ENCODE assay signal across 10 cellular contexts in genomic region chr2:29014331-29014730, GRCh38. TPM values are rescaled to one million over a fixed set of nuclear protein-coding genes. Genes with fewer than 3 reads are reported as not detected.
DNase-seq lines count a peak whose midpoint lies in the region; ATAC-seq, FAIRE-seq and TF ChIP-seq lines count a peak whose summit lies in the region.
"Had no signal": no experiment of that assay in that cellular context is flagged by ENCODE, and none has a peak within 500 bp of the region (broad histone marks: within the 10 kb centered on the region; RNA-seq: fewer than 3 reads in every experiment).

No MANE protein-coding gene starts in this region.

- CTCF ChIA-PET in endothelial cell of umbilical vein (lab: Charles Lee), result no interaction called here

- FAIRE-seq in endothelial cell of umbilical vein (lab: Jason Lieb, UNC), result no peak
- FAIRE-seq: islet of Langerhans had no signal

- H3K4me1 ChIP-seq in endothelial cell of umbilical vein (ENCODE audit: control insufficient read depth, extremely low read depth, insufficient read depth, low read length), result peaks cover 3% of the 10 kb centered on the region

- intact Hi-C loops in endothelial cell of umbilical vein (cut with micrococcal nuclease), result no loop called here

- POLR2A ChIA-PET in endothelial cell of umbilical vein (lab: Charles Lee), result no interaction called here

- H3K27ac Mint-ChIP-seq in T-helper 17 cell, result peak overlapping the region; percentile 100

- H3K36me3 Mint-ChIP-seq in T-helper 17 cell (ENCODE audit: low read depth), result no peaks in the 10 kb centered on the region

- H3K27me3 ChIP-seq in endothelial cell of umbilical vein (ENCODE audit: control insufficient read depth in 2 of 2, insufficient read depth in 2 of 2, low read length in 2 of 2), result peaks cover 0 to 2% of the 10 kb centered on the region in 2 experiments

- peak; percentile 5 for ATAC-seq in GM19023 (IDR thresholded peaks at IDR 0.05; ENCODE audit: unreplicated experiment)
- no peak for ATAC-seq in T-helper 17 cell
- ATAC-seq in GM21786 (IDR thresholded peaks at IDR 0.05; ENCODE audit: unreplicated experiment), result no peak
- ATAC-seq in HG03469 (IDR thresholded peaks at IDR 0.05; ENCODE audit: unreplicated experiment), result no peak

- DNase-seq in T-helper 17 cell (no peak), endothelial cell of umbilical vein (ENCODE audit: low read depth, low spot score) (no peak), NCI-H1436 treated with DMSO at 0.1 percent for 48 hours (lab: John Stamatoyannopoulos, UW) (no peak), NCI-H526 treated with DMSO at 0.1 percent for 48 hours (lab: John Stamatoyannopoulos, UW) (no peak)
- peak; percentile 17 for DNase-seq in stimulated activated CD4-positive, alpha-beta T cell treated with anti-CD3 and anti-CD28 coated beads, Interleukin-12 subunit alpha, Interleukin-12 subunit beta, amount 100 ng/mL, for 4 hours
- DNase-seq: NCI-H1105 treated with DMSO at 0.1 percent for 48 hours had no signal

- H3K36me3 ChIP-seq in endothelial cell of umbilical vein (ENCODE audit: control insufficient read depth in 2 of 2, extremely low read depth in 1 of 2, insufficient read depth in 2 of 2, low read length in 2 of 2), result no peaks in the 10 kb centered on the region

- H2AFZ ChIP-seq in endothelial cell of umbilical vein (ENCODE audit: low read depth, low read length), result peak overlapping the region; percentile 16

- peak overlapping the region; percentile 90 for H3K4me3 Mint-ChIP-seq in T-helper 17 cell

- no peak overlapping the region for H3K27ac ChIP-seq in endothelial cell of umbilical vein (ENCODE audit: insufficient read depth, low read depth, low read length)

- H3K79me2 ChIP-seq in endothelial cell of umbilical vein (ENCODE audit: control insufficient read depth, insufficient read depth, low read length), result no peaks in the 10 kb centered on the region

- peaks cover 64% of the 10 kb centered on the region for H3K4me1 Mint-ChIP-seq in T-helper 17 cell

- no peak for TF ChIP-seq POLR2A in endothelial cell of umbilical vein (IDR thresholded peaks at IDR 0.05; ENCODE audit: low read depth, low read length)

- H3K27me3 Mint-ChIP-seq in T-helper 17 cell, result no peaks in the 10 kb centered on the region

- dilution Hi-C loops in endothelial cell of umbilical vein (cut with MboI; ENCODE audit: extremely low pct_ligation_motif_present, low sequenced_read_pairs), result no loop called here

- H3K4me2 ChIP-seq in endothelial cell of umbilical vein (ENCODE audit: insufficient read depth, low read length), result no peak overlapping the region

- no peak overlapping the region for H3K9ac ChIP-seq in endothelial cell of umbilical vein (replicated peaks; ENCODE audit: extremely low read depth, insufficient read depth, low read length)

- no peak for TF ChIP-seq CTCF in endothelial cell of umbilical vein (IDR thresholded peaks at IDR 0.05; ENCODE audit: extremely low read depth in 1 of 2, insufficient read depth in 1 of 2, low read depth in 1 of 2, low read length in 2 of 2)

- no TSS peak for BruUV-seq in endothelial cell of umbilical vein (replicated peaks; lab: Mats Ljungman, UMichigan)

- no peaks in the 10 kb centered on the region for H3K9me3 ChIP-seq in T-helper 17 cell (ENCODE audit: control insufficient read depth, low read length, poor library complexity, severe bottlenecking)
- H3K9me3 ChIP-seq in endothelial cell of umbilical vein (replicated peaks; ENCODE audit: control insufficient read depth, insufficient read depth, low read length), result no peaks in the 10 kb centered on the region

- no peak overlapping the region for H3K4me3 ChIP-seq in endothelial cell of umbilical vein (replicated peaks in 1 of 3; ENCODE audit: insufficient read depth in 1 of 3, low read depth in 1 of 3, low read length in 3 of 3)

- H4K20me1 ChIP-seq in endothelial cell of umbilical vein (replicated peaks; ENCODE audit: control insufficient read depth, extremely low read depth, insufficient read depth, low read length), result no peaks in the 10 kb centered on the region

- H3K9me1 ChIP-seq in endothelial cell of umbilical vein (replicated peaks; ENCODE audit: control insufficient read depth, extremely low read depth, insufficient read depth, low read length), result no peaks in the 10 kb centered on the region

TF ChIP-seq in endothelial cell of umbilical vein, 7 proteins besides CTCF, POLR2A, EP300 and RAD21:
- no peak for TF ChIP-seq POLR2AphosphoS5 (IDR thresholded peaks at IDR 0.05; ENCODE audit: insufficient read depth, low read depth, low read length)
- TF ChIP-seq MAX (IDR thresholded peaks at IDR 0.05; ENCODE audit: insufficient read depth, insufficient read length), result no peak
- TF ChIP-seq EZH2 (IDR thresholded peaks at IDR 0.05; ENCODE audit: borderline replicate concordance, low read depth, low read length, severe bottlenecking), result no peak
- TF ChIP-seq GATA2 (IDR thresholded peaks at IDR 0.05; ENCODE audit: insufficient read depth, insufficient read length, low read depth, low read length), result no peak
- TF ChIP-seq JUN (IDR thresholded peaks at IDR 0.05; ENCODE audit: borderline replicate concordance, insufficient read depth, insufficient read length, low read depth), result no peak
- TF ChIP-seq FOS (IDR thresholded peaks at IDR 0.05; ENCODE audit: borderline replicate concordance, insufficient read depth, low read length), result no peak
- TF ChIP-seq MYC (IDR thresholded peaks at IDR 0.05; ENCODE audit: low read depth, low read length), result no peak

RNA-seq across cellular contexts. Expression of gene TOGARAM2, which starts 33.2 kb away (rescaled TPM):
- total RNA-seq in T-helper 17 cell (1 to 10 TPM; 4.2 to 5.2 TPM), endothelial cell of umbilical vein (not detected in 2 replicates)
- not detected in 2 replicates for polyA plus RNA-seq in endothelial cell of umbilical vein
- not detected in 2 replicates for polyA plus RNA-seq in endothelial cell of umbilical vein (2011; cell fraction: cytosol; rRNA removed)
- 0.03 and 0.09 TPM in 2 replicates for polyA plus RNA-seq in endothelial cell of umbilical vein (2011; cell fraction: nucleus; rRNA removed)
- polyA plus RNA-seq in endothelial cell of umbilical vein (2012), result 0.53 and 0.64 TPM in 2 replicates
- polyA minus RNA-seq in endothelial cell of umbilical vein, result not detected in 2 replicates
- 1.5 TPM for polyA minus RNA-seq in endothelial cell of umbilical vein (2011; cell fraction: cytosol; rRNA and poly(A)+ RNA removed)
- polyA minus RNA-seq in endothelial cell of umbilical vein (2011; cell fraction: nucleus; rRNA and poly(A)+ RNA removed), result not detected in 2 replicates

RNA-seq across cellular contexts. Expression of gene PCARE, which starts 60.0 kb away (rescaled TPM):
- total RNA-seq in T-helper 17 cell, result not detected
- not detected in 2 replicates for total RNA-seq in endothelial cell of umbilical vein
- polyA plus RNA-seq in endothelial cell of umbilical vein, result not detected in 2 replicates
- not detected in 2 replicates for polyA plus RNA-seq in endothelial cell of umbilical vein (2011; cell fraction: cytosol; rRNA removed)
- not detected in 2 replicates for polyA plus RNA-seq in endothelial cell of umbilical vein (2011; cell fraction: nucleus; rRNA removed)
- polyA plus RNA-seq in endothelial cell of umbilical vein (2012), result not detected in 2 replicates
- not detected in 2 replicates for polyA minus RNA-seq in endothelial cell of umbilical vein
- polyA minus RNA-seq in endothelial cell of umbilical vein (2011; cell fraction: cytosol; rRNA and poly(A)+ RNA removed), result not detected
- not detected in 2 replicates for polyA minus RNA-seq in endothelial cell of umbilical vein (2011; cell fraction: nucleus; rRNA and poly(A)+ RNA removed)
